In genomic region chr14:68795602-68796417, GRCh38 we compare ENCODE assay signal across 1 cellular context.
TF ChIP-seq lines count a peak whose summit lies in the region.

No MANE protein-coding gene starts in this region.

TF ChIP-seq in A549, 52 proteins besides CTCF, POLR2A, EP300 and RAD21 (continued from another document):
- TF ChIP-seq HEYL (CRISPR knock-in tag; IDR thresholded peaks at IDR 0.05): no peak
- TF ChIP-seq HOXB5 (CRISPR knock-in tag; IDR thresholded peaks at IDR 0.05): no peak; the same call in 1 of the 2 replicates
- TF ChIP-seq HOXA7 (CRISPR knock-in tag; IDR thresholded peaks at IDR 0.05): 0 out of 2 replicates have a peak, but pooled peaks have one; percentile 86
- no peak for TF ChIP-seq NR3C1 (IDR thresholded peaks at IDR 0.05)
- peak; percentile 46; the same call in 2 of the 3 replicates for TF ChIP-seq SMC3 (IDR thresholded peaks at IDR 0.05)
- no peak; the same call in 1 of the 2 replicates for TF ChIP-seq FOSL2 (IDR thresholded peaks at IDR 0.05)
- no peak for TF ChIP-seq FOSL2 (CRISPR knock-in tag; IDR thresholded peaks at IDR 0.05)
- peak; percentile 64 for TF ChIP-seq PHF8 (IDR thresholded peaks at IDR 0.05; ENCODE audit: borderline replicate concordance, low read depth)
- no peak for TF ChIP-seq MAZ (IDR thresholded peaks at IDR 0.05; ENCODE audit: borderline replicate concordance, low read depth, low read length)
- TF ChIP-seq RCOR1 (IDR thresholded peaks at IDR 0.05; ENCODE audit: low read depth, low read length): no peak
- no peak for TF ChIP-seq ELK1 (IDR thresholded peaks at IDR 0.05; ENCODE audit: low read depth, low read length)
